8 cellular contexts compared by ENCODE assay signal in genomic region chr16:88803264-88803987, GRCh38. TPM values are rescaled to one million over a fixed set of nuclear protein-coding genes. Genes with fewer than 3 reads are reported as not detected.
DNase-seq lines count a peak whose midpoint lies in the region; ATAC-seq and TF ChIP-seq lines count a peak whose summit lies in the region.

Gene CDT1 (plus strand): TSS chr16:88803789. CDS start chr16:88803832, 43 bp downstream.

- H3K27me3 ChIP-seq in MG63 (no peaks in the 10 kb centered on the region), SU-DHL-6 (ENCODE audit: low read length) (no peaks in the 10 kb centered on the region), ovary (no peaks in the 10 kb centered on the region), tibial artery (no peaks in the 10 kb centered on the region)

- peak within 1 kb of the TSS; percentile 93 for H3K4me2 ChIP-seq in SU-DHL-6 (ENCODE audit: low read depth, low read length, poor library complexity, severe bottlenecking)

- peak within 1 kb of the TSS; percentile 91 to 97 for H3K27ac Mint-ChIP-seq in activated naive CD4-positive, alpha-beta T cell treated with anti-CD3 and anti-CD28 coated beads, Interleukin-2, amount 50 U/mL, for 72 hours

- no peaks in the 10 kb centered on the region for H4K20me1 ChIP-seq in SU-DHL-6 (ENCODE audit: low read depth, low read length)

- no peaks in the 10 kb centered on the region for H3K9me3 Mint-ChIP-seq in activated naive CD4-positive, alpha-beta T cell treated with anti-CD3 and anti-CD28 coated beads, Interleukin-2, amount 50 U/mL, for 72 hours

- in situ Hi-C loops in Caki2 (cut with HindIII; ENCODE audit: low pct_unique_long_range_greater_than_20kb, low sequenced_read_pairs): no loop called here

- H2AFZ ChIP-seq in SU-DHL-6 (ENCODE audit: low read depth, low read length, severe bottlenecking): no peak within 1 kb of the TSS

- peak; percentile 79 for DNase-seq in Caki2 (ENCODE audit: low read depth)
- peak; percentile 70 for DNase-seq in MG63
- DNase-seq in activated naive CD4-positive, alpha-beta T cell treated with anti-CD3 and anti-CD28 coated beads, Interleukin-2, amount 50 U/mL, for 72 hours (ENCODE audit: low spot score in 2 of 2): peak; percentile 90 to 93
- peak; percentile 18 to 89 (median 78) for DNase-seq in head of caudate nucleus
- peak; percentile 82 to 93 (median 90) for DNase-seq in ovary
- DNase-seq in tibial artery: peak; percentile 65 to 91

- H3K9me2 ChIP-seq in SU-DHL-6 (replicated peaks; ENCODE audit: insufficient read depth, low read length): no peaks in the 10 kb centered on the region

- ATAC-seq in GM21576 (IDR thresholded peaks at IDR 0.05; ENCODE audit: unreplicated experiment): peak; percentile 48
- peak; percentile 54 to 63 for ATAC-seq in activated naive CD4-positive, alpha-beta T cell treated with anti-CD3 and anti-CD28 coated beads, Interleukin-2, amount 50 U/mL, for 72 hours

- peaks cover 0 to 22% of the 10 kb centered on the region in 2 donors for H3K36me3 Mint-ChIP-seq in activated naive CD4-positive, alpha-beta T cell treated with anti-CD3 and anti-CD28 coated beads, Interleukin-2, amount 50 U/mL, for 72 hours

- no peak for TF ChIP-seq EP300 in ovary (IDR thresholded peaks at IDR 0.05)

- H3K36me3 ChIP-seq in MG63 (peaks cover 31% of the 10 kb centered on the region), SU-DHL-6 (ENCODE audit: low read length) (no peaks in the 10 kb centered on the region), ovary (no peaks in the 10 kb centered on the region), tibial artery (peaks cover 0 to 14% (median 0%) of the 10 kb centered on the region in 3 donors)

- WGBS in ovary, 3 donors: 0 to 1% (median 1%) methylated on average over 60 to 97 of the region's 98 CpGs

- peaks cover 19% of the 10 kb centered on the region for H3F3A ChIP-seq in SU-DHL-6 (ENCODE audit: insufficient read depth)

- H3K9ac ChIP-seq in SU-DHL-6 (ENCODE audit: low read length): peak within 1 kb of the TSS; percentile 99

- H3K4me1 ChIP-seq in ovary (ENCODE audit: insufficient read depth): no peaks in the 10 kb centered on the region
- peaks cover 0 to 23% (median 14%) of the 10 kb centered on the region in 4 donors for H3K4me1 ChIP-seq in tibial artery

- H3K27ac ChIP-seq in SU-DHL-6 (ENCODE audit: low read depth, low read length): peak within 1 kb of the TSS; percentile 90
- H3K27ac ChIP-seq in ovary: no peak within 1 kb of the TSS
- H3K27ac ChIP-seq in tibial artery: peak within 1 kb of the TSS; percentile 6 to 58

- H3K9me3 ChIP-seq in MG63 (no peaks in the 10 kb centered on the region), SU-DHL-6 (ENCODE audit: insufficient read depth, low read length) (no peaks in the 10 kb centered on the region), ovary (no peaks in the 10 kb centered on the region), tibial artery (no peaks in the 10 kb centered on the region)

- TF ChIP-seq CTCF in SU-DHL-6 (IDR thresholded peaks at IDR 0.05; ENCODE audit: insufficient read depth, low read length, poor library complexity, severe bottlenecking) (no peak), ovary (IDR thresholded peaks at IDR 0.05) (no peak), tibial artery (IDR thresholded peaks at IDR 0.05) (no peak)

- intact Hi-C loops in head of caudate nucleus (cut with DNase I): loop anchor here (5.0 kb wide), 1 partner anchor 66 kb away; no protein-coding TSS in a partner anchor
- intact Hi-C loops in ovary (cut with DNase I): loop anchor here in 1 of 4 donors (1.0 kb wide), 1 partner anchor 8 kb away; the partner anchor contains the start of gene APRT
- intact Hi-C loops in tibial artery (cut with DNase I; ENCODE audit: low total_unique reads): no loop called here

- H3K79me2 ChIP-seq in SU-DHL-6 (ENCODE audit: insufficient read depth, low read length): peaks cover 18% of the 10 kb centered on the region

- H3K4me3 ChIP-seq in MG63 (peak within 1 kb of the TSS; percentile 73), SU-DHL-6 (ENCODE audit: insufficient read depth, low read length, poor library complexity, severe bottlenecking) (peak within 1 kb of the TSS; percentile 97), ovary (peak within 1 kb of the TSS; percentile 57), tibial artery (peak within 1 kb of the TSS; percentile 54 to 72)

- peak; percentile 68 for TF ChIP-seq POLR2A in ovary (IDR thresholded peaks at IDR 0.05)

RNA-seq across cellular contexts. Expression of gene CDT1, which starts in this region (rescaled TPM):
- 23.1 and 24.6 TPM in 2 replicates for total RNA-seq in Caki2 (2014; rRNA removed; shearing (Covaris generic); ENCODE audit: low replicate concordance)
- 9.3 and 14.3 TPM in 2 replicates for total RNA-seq in MG63 (2014; rRNA removed; shearing (Covaris generic); ENCODE audit: low replicate concordance)
- total RNA-seq in activated naive CD4-positive, alpha-beta T cell treated with anti-CD3 and anti-CD28 coated beads, Interleukin-2, amount 50 U/mL, for 72 hours: 100 to 1,000 TPM; 145 to 240 TPM
- 1 to 10 TPM in 4 of 7 donors, under 1 TPM in 2, not detected in 1; 0.66 to 3.2 (median 1.5) TPM for total RNA-seq in ovary
- under 1 TPM; 0.18 to 0.56 TPM for polyA plus RNA-seq in ovary

Comparison
In these comparisons a context has a peak if more than half of its experiments do, and no peak if none do; other contexts are left out.
1. H3K27ac ChIP-seq: peak in SU-DHL-6 (single experiment) and tibial artery (2 of 2); none in ovary (0 of 2).
2. Peak in every context shown above with its lines, with median percentiles within 50 percentile points of each other: DNase-seq and H3K4me3 ChIP-seq.